8 cellular contexts compared by ENCODE assay signal in the genomic region with DNA sequence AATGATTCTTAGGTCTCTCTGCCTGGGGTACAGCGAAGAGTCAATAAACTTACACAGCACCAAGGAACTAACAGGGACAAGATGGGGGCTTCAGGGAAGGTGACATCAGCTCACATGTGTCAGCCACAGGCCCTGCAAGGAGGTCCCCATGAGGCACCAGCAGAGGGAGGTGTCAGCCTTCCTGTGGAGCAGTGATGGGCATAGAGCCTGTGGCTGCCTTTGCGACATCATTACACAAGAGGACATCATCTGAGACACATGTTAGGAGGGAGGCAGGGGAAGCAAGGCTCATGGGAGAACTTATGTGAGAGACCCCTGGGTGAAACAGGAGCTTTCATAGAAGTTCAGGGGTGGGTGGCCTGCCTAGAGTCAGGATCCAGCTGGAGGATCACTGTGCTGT.
DNase-seq lines count a peak whose midpoint lies in the region; ATAC-seq and TF ChIP-seq lines count a peak whose summit lies in the region.

No MANE protein-coding gene starts in this region.

- DNase-seq in Ammon's horn (ENCODE audit: low spot score) (peak; percentile 72), PC-9 (no peak), foreskin keratinocyte (peak in 1 of 2 donors; percentile 44), sciatic nerve (ENCODE audit: low spot score) (peak; percentile 63), OCI-M2 (lab: John Stamatoyannopoulos, UW; ENCODE audit: unreplicated experiment) (no peak)
- DNase-seq in activated naive CD4-positive, alpha-beta T cell treated with anti-CD3 and anti-CD28 coated beads, Interleukin-2, amount 50 U/mL, for 16 hours: no peak

- intact Hi-C loops in PC-9 (cut with micrococcal nuclease; ENCODE audit: unreplicated experiment): no loop called here
- intact Hi-C loops in sciatic nerve (cut with DNase I): no loop called here

- H2AFZ ChIP-seq in PC-9: no peak overlapping the region

- H3K79me2 ChIP-seq in PC-9 (ENCODE audit: low read depth): no peaks in the 10 kb centered on the region

- no peak overlapping the region for H3K27ac ChIP-seq in PC-9
- H3K27ac ChIP-seq in foreskin keratinocyte: no peak overlapping the region

- no peak overlapping the region for H3K4me2 ChIP-seq in PC-9

- no peak overlapping the region for H3K4me3 ChIP-seq in PC-9

- BruUV-seq in PC-9 (replicated peaks; lab: Mats Ljungman, UMichigan): no TSS peak

- TF ChIP-seq CTCF in PC-9 (conservative IDR thresholded peaks at IDR 0.05) (peak; percentile 75), foreskin keratinocyte (conservative IDR thresholded peaks at IDR 0.05) (peak; percentile 71)

- no peaks in the 10 kb centered on the region for H3K9me3 ChIP-seq in PC-9 (ENCODE audit: insufficient read depth, low read depth)

- H3K36me3 ChIP-seq in PC-9 (ENCODE audit: low read depth): no peaks in the 10 kb centered on the region

- ATAC-seq in GM19463 (IDR thresholded peaks at IDR 0.05; ENCODE audit: unreplicated experiment) (peak; percentile 78), foreskin keratinocyte (peak; percentile 85), sciatic nerve (peak; percentile 92), HG03565 (IDR thresholded peaks at IDR 0.05; ENCODE audit: unreplicated experiment) (no peak)

- H4K20me1 ChIP-seq in PC-9 (ENCODE audit: insufficient read depth): no peaks in the 10 kb centered on the region

- H3K9me2 ChIP-seq in PC-9 (ENCODE audit: insufficient read depth): no peaks in the 10 kb centered on the region

- CTCF ChIA-PET in PC-9 (lab: Charles Lee): no interaction called here

- no peaks in the 10 kb centered on the region for H3K27me3 ChIP-seq in PC-9 (ENCODE audit: insufficient read depth, low read depth)
- H3K27me3 ChIP-seq in foreskin keratinocyte: no peaks in the 10 kb centered on the region

- peaks cover 8% of the 10 kb centered on the region; the same call in 1 of the 2 replicates for H3K4me1 ChIP-seq in PC-9 (replicated peaks; ENCODE audit: insufficient read depth)
- peaks cover 3% of the 10 kb centered on the region for H3K4me1 ChIP-seq in foreskin keratinocyte

- H3F3A ChIP-seq in PC-9 (ENCODE audit: insufficient read depth, low read depth): no peaks in the 10 kb centered on the region

- POLR2A ChIA-PET in PC-9 (lab: Charles Lee; ENCODE audit: unreplicated experiment): no interaction called here

Comparison
In these comparisons a context has a peak if more than half of its experiments do, and no peak if none do; other contexts are left out.
1. DNase-seq: peak in Ammon's horn (single experiment) and sciatic nerve (single experiment); none in PC-9 (0 of 2), activated naive CD4-positive, alpha-beta T cell treated with anti-CD3 and anti-CD28 coated beads, Interleukin-2, amount 50 U/mL, for 16 hours (single experiment) and OCI-M2 (single experiment).